16 cellular contexts compared by ENCODE assay signal in genomic region chr12:107359382-107359781, GRCh38.
A peak's percentile ranks its signal among the peaks of the same experiment; 100 is the strongest.
DNase-seq lines count a peak whose midpoint lies in the region; ATAC-seq and TF ChIP-seq lines count a peak whose summit lies in the region.
"Had no signal": no experiment of that assay in that cellular context is flagged by ENCODE, and none has a peak within 500 bp of the region (broad histone marks: within the 10 kb centered on the region; RNA-seq: fewer than 3 reads in every experiment).

No MANE protein-coding gene starts in this region.

- H3K36me3 ChIP-seq in MG63: no peaks in the 10 kb centered on the region
- H3K36me3 ChIP-seq: right lobe of liver had no signal

- no peak for ATAC-seq in HG03135 (IDR thresholded peaks at IDR 0.05; ENCODE audit: unreplicated experiment)
- ATAC-seq: CD8-positive, alpha-beta T cell; right lobe of liver; WTC11 had no signal

- H3K27me3 ChIP-seq in MG63: no peaks in the 10 kb centered on the region
- H3K27me3 ChIP-seq: right lobe of liver had no signal

- DNase-seq in ELR (ENCODE audit: low read depth) (peak; percentile 90), MG63 (peak; percentile 58), amniotic epithelial cell (ENCODE audit: low read depth) (peak; percentile 86), myocyte (ENCODE audit: low read depth) (peak; percentile 73), GM13977 (ENCODE audit: low spot score) (no peak), HuH-7 (ENCODE audit: low spot score) (no peak)
- DNase-seq: activated CD8-positive, alpha-beta memory T cell treated with anti-CD3 and anti-CD28 coated beads, Interleukin-2, amount 50 U/mL, for 4 hours; activated naive CD4-positive, alpha-beta T cell treated with anti-CD3 and anti-CD28 coated beads, Interleukin-2, amount 50 U/mL, for 16 hours; CD8-positive, alpha-beta T cell; hippocampal formation; nephron progenitor cell; right lobe of liver; stimulated activated naive CD4-positive, alpha-beta T cell treated with Interleukin-2 at 50 U/mL for 16 hours had no signal

- TF ChIP-seq CTCF in GM13977 (IDR thresholded peaks at IDR 0.05; ENCODE audit: extremely low read depth, insufficient read depth, missing control alignments): no peak

- in situ Hi-C loops in GM13977 (cut with MboI; ENCODE audit: low pct_unique_long_range_greater_than_20kb, low sequenced_read_pairs, unreplicated experiment): no loop called here

- no peak overlapping the region for H3K4me3 ChIP-seq in MG63
- H3K4me3 ChIP-seq: right lobe of liver, SK-N-MC had no signal

- no peaks in the 10 kb centered on the region for H3K9me3 ChIP-seq in MG63
- H3K9me3 ChIP-seq: right lobe of liver had no signal

Comparison
In these comparisons a context has a peak if more than half of its experiments do, and no peak if none do; other contexts are left out.
1. DNase-seq: peak in ELR (single experiment), MG63 (single experiment), amniotic epithelial cell (single experiment) and myocyte (single experiment); none in GM13977 (single experiment) and HuH-7 (single experiment).